In genomic region chr15:58064119-58065010, GRCh38 we compare ENCODE assay signal across 14 cellular contexts. TPM values are rescaled to one million over a fixed set of nuclear protein-coding genes. Genes with fewer than 3 reads are reported as not detected.
A peak's percentile ranks its signal among the peaks of the same experiment; 100 is the strongest.
DNase-seq lines count a peak whose midpoint lies in the region; TF ChIP-seq lines count a peak whose summit lies in the region.
"Had no signal": no experiment of that assay in that cellular context is flagged by ENCODE, and none has a peak within 500 bp of the region (broad histone marks: within the 10 kb centered on the region; RNA-seq: fewer than 3 reads in every experiment).

No MANE protein-coding gene starts in this region.

- 34% methylated on average over 23 of the region's 23 CpGs for WGBS in smooth muscle cell (ENCODE audit: low lambda C conversion rate)

- no peak overlapping the region for H3K4me3 Mint-ChIP-seq in activated naive CD4-positive, alpha-beta T cell treated with anti-CD3 and anti-CD28 coated beads, Interleukin-2, amount 10 ng/mL, durations not matched to agents 7 days and 5 days
- no peak overlapping the region for H3K4me3 Mint-ChIP-seq in T-helper 2 cell treated with Interferon-gamma antibody and Interleukin-4, amounts not matched to agents 5 μg/mL and 100 μg/mL, for 36 hours

- H3K36me3 ChIP-seq in kidney epithelial cell (ENCODE audit: control insufficient read depth, insufficient read depth, low read length), result no peaks in the 10 kb centered on the region
- no peaks in the 10 kb centered on the region for H3K36me3 ChIP-seq in smooth muscle cell (ENCODE audit: low read depth)

- H3F3A ChIP-seq in smooth muscle cell (ENCODE audit: low read depth), result no peaks in the 10 kb centered on the region

- H3K36me3 Mint-ChIP-seq in activated naive CD4-positive, alpha-beta T cell treated with anti-CD3 and anti-CD28 coated beads, Interleukin-2, amount 10 ng/mL, durations not matched to agents 7 days and 5 days, result no peaks in the 10 kb centered on the region
- no peaks in the 10 kb centered on the region for H3K36me3 Mint-ChIP-seq in T-helper 2 cell treated with Interferon-gamma antibody and Interleukin-4, amounts not matched to agents 5 μg/mL and 100 μg/mL, for 36 hours (ENCODE audit: low read depth)

- no peak overlapping the region for H3K9ac ChIP-seq in smooth muscle cell (ENCODE audit: low read depth)

- peaks cover 15% of the 10 kb centered on the region for H3K4me1 ChIP-seq in smooth muscle cell (ENCODE audit: low read depth)

- no peak for TF ChIP-seq CTCF in astrocyte of the spinal cord (IDR thresholded peaks at IDR 0.05; ENCODE audit: low read depth, low read length)
- no peak for TF ChIP-seq CTCF in kidney epithelial cell (IDR thresholded peaks at IDR 0.05; ENCODE audit: insufficient read depth, low read length, poor library complexity, severe bottlenecking)
- no peak for TF ChIP-seq CTCF in smooth muscle cell (IDR thresholded peaks at IDR 0.05; ENCODE audit: borderline replicate concordance, insufficient read depth, poor library complexity, severe bottlenecking)

- no peaks in the 10 kb centered on the region for H3K79me2 ChIP-seq in smooth muscle cell (ENCODE audit: low read depth)

- peaks cover 80% of the 10 kb centered on the region for H3K27me3 Mint-ChIP-seq in activated naive CD4-positive, alpha-beta T cell treated with anti-CD3 and anti-CD28 coated beads, Interleukin-2, amount 10 ng/mL, durations not matched to agents 7 days and 5 days
- peaks cover 69% of the 10 kb centered on the region for H3K27me3 Mint-ChIP-seq in T-helper 2 cell treated with Interferon-gamma antibody and Interleukin-4, amounts not matched to agents 5 μg/mL and 100 μg/mL, for 36 hours (ENCODE audit: low read depth)

- in situ Hi-C loops in astrocyte of the spinal cord (cut with HindIII; ENCODE audit: low sequenced_read_pairs), result no loop called here

- H4K20me1 ChIP-seq in smooth muscle cell (ENCODE audit: low read depth), result no peaks in the 10 kb centered on the region

- H3K27me3 ChIP-seq in kidney epithelial cell (ENCODE audit: control insufficient read depth, insufficient read depth, low read length) (peaks cover 12% of the 10 kb centered on the region), smooth muscle cell (ENCODE audit: low read depth) (peaks cover 72% of the 10 kb centered on the region)

- CTCF ChIA-PET in activated naive CD4-positive, alpha-beta T cell treated with anti-CD3 and anti-CD28 coated beads, Interleukin-2, amount 10 ng/mL, durations not matched to agents 7 days and 5 days (lab: Charles Lee), result no interaction called here

- peak overlapping the region; percentile 13 for H3K27ac Mint-ChIP-seq in activated naive CD4-positive, alpha-beta T cell treated with anti-CD3 and anti-CD28 coated beads, Interleukin-2, amount 10 ng/mL, durations not matched to agents 7 days and 5 days
- no peak overlapping the region for H3K27ac Mint-ChIP-seq in T-helper 2 cell treated with Interferon-gamma antibody and Interleukin-4, amounts not matched to agents 5 μg/mL and 100 μg/mL, for 36 hours

- no peaks in the 10 kb centered on the region for H3K9me3 ChIP-seq in smooth muscle cell (replicated peaks; ENCODE audit: low read depth)

- peak overlapping the region; percentile 87 for H2AFZ ChIP-seq in smooth muscle cell (ENCODE audit: low read depth)

- DNase-seq in activated naive CD4-positive, alpha-beta T cell treated with anti-CD3 and anti-CD28 coated beads, Interleukin-2, amount 10 ng/mL, durations not matched to agents 7 days and 5 days, result no peak
- no peak for DNase-seq in activated naive CD4-positive, alpha-beta T cell (lab: John Stamatoyannopoulos, UW)
- DNase-seq in astrocyte of the spinal cord (ENCODE audit: low read depth, low spot score) (peak; percentile 27), kidney epithelial cell (ENCODE audit: low read depth) (no peak), smooth muscle cell (lab: John Stamatoyannopoulos, UW; ENCODE audit: unreplicated experiment) (no peak), COLO829 (ENCODE audit: low spot score) (no peak)
- no peak for DNase-seq in activated CD8-positive, alpha-beta memory T cell treated with anti-CD3 and anti-CD28 coated beads for 24 hours
- no peak for DNase-seq in T-helper 2 cell treated with Interferon-gamma antibody and Interleukin-4, amounts not matched to agents 5 μg/mL and 100 μg/mL, for 36 hours (ENCODE audit: low spot score)
- DNase-seq: ACHN, DMS79, occipital lobe, T-helper 2 cell had no signal

- peaks cover 4% of the 10 kb centered on the region for H3K4me1 Mint-ChIP-seq in activated naive CD4-positive, alpha-beta T cell treated with anti-CD3 and anti-CD28 coated beads, Interleukin-2, amount 10 ng/mL, durations not matched to agents 7 days and 5 days
- H3K4me1 Mint-ChIP-seq in T-helper 2 cell treated with Interferon-gamma antibody and Interleukin-4, amounts not matched to agents 5 μg/mL and 100 μg/mL, for 36 hours (ENCODE audit: low read depth), result peaks cover 3% of the 10 kb centered on the region

- H3K4me3 ChIP-seq in astrocyte of the spinal cord (ENCODE audit: low read depth, low read length) (no peak overlapping the region), kidney epithelial cell (ENCODE audit: low read depth, low read length) (peak overlapping the region; percentile 45), smooth muscle cell (peak overlapping the region; percentile 55)
- H3K4me3 ChIP-seq: GM12878 had no signal

- peak overlapping the region; percentile 95 for H3K4me2 ChIP-seq in smooth muscle cell

- H3K9me3 Mint-ChIP-seq in activated naive CD4-positive, alpha-beta T cell treated with anti-CD3 and anti-CD28 coated beads, Interleukin-2, amount 10 ng/mL, durations not matched to agents 7 days and 5 days, result no peaks in the 10 kb centered on the region
- no peaks in the 10 kb centered on the region for H3K9me3 Mint-ChIP-seq in T-helper 2 cell treated with Interferon-gamma antibody and Interleukin-4, amounts not matched to agents 5 μg/mL and 100 μg/mL, for 36 hours

- no peak overlapping the region for H3K27ac ChIP-seq in smooth muscle cell (ENCODE audit: low read depth)

RNA-seq across cellular contexts. Expression of gene ALDH1A2, which starts 1.1 kb away (rescaled TPM):
- total RNA-seq in kidney epithelial cell (23.8 and 29.7 TPM in 2 replicates), smooth muscle cell (0.22 and 2.9 TPM in 2 replicates)
- 0.49 TPM in 1 of 2 replicates, not detected in the other for polyA plus RNA-seq in smooth muscle cell
- total RNA-seq: OCI-LY7 had no signal
